ENCODE assay signal across 1 cellular context in the genomic region with DNA sequence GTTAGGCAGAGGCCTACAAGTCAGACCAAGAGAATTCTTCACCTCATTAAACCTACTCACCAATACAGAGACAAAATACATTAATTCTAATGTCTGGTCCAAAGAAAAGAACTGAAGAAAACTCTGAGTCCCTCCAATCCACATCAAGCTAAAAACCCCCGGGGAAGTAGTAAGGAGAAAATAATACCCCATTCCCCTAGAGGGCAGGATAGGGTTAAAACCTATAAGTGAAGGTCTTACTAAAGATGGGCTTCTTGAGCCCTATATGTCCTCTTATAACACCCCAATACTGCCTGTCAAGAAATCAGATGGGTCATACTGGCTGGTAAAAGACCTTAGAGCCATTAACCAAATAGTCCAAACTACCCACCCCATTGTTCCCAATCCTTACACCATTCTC.
TF ChIP-seq lines count a peak whose summit lies in the region.

No MANE protein-coding gene starts in this region.

TF ChIP-seq in WTC11, 78 proteins besides CTCF, POLR2A, EP300 and RAD21 (continued from another document):
- TF ChIP-seq, protein P1, sequence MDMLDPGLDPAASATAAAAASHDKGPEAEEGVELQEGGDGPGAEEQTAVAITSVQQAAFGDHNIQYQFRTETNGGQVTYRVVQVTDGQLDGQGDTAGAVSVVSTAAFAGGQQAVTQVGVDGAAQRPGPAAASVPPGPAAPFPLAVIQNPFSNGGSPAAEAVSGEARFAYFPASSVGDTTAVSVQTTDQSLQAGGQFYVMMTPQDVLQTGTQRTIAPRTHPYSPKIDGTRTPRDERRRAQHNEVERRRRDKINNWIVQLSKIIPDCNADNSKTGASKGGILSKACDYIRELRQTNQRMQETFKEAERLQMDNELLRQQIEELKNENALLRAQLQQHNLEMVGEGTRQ (CRISPR knock-in tag; IDR thresholded peaks at IDR 0.05): no peak
- TF ChIP-seq NFE2L1 (CRISPR knock-in tag; IDR thresholded peaks at IDR 0.05) (no peak), OVOL2 (CRISPR knock-in tag; IDR thresholded peaks at IDR 0.05; ENCODE audit: borderline replicate concordance) (no peak), SP1 (CRISPR knock-in tag; conservative IDR thresholded peaks at IDR 0.05) (no peak), CBFB (CRISPR knock-in tag; IDR thresholded peaks at IDR 0.05; ENCODE audit: low read depth) (no peak), ZBTB21 (CRISPR knock-in tag; IDR thresholded peaks at IDR 0.05; ENCODE audit: borderline replicate concordance) (no peak), JUN (CRISPR knock-in tag; IDR thresholded peaks at IDR 0.05) (no peak), TCF7 (CRISPR knock-in tag; IDR thresholded peaks at IDR 0.05; ENCODE audit: low read depth) (no peak), ZNF416 (CRISPR knock-in tag; IDR thresholded peaks at IDR 0.05) (no peak), ZNF219 (CRISPR knock-in tag; IDR thresholded peaks at IDR 0.05; ENCODE audit: borderline replicate concordance) (no peak)
- TF ChIP-seq, protein P2, sequence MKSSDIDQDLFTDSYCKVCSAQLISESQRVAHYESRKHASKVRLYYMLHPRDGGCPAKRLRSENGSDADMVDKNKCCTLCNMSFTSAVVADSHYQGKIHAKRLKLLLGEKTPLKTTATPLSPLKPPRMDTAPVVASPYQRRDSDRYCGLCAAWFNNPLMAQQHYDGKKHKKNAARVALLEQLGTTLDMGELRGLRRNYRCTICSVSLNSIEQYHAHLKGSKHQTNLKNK (CRISPR knock-in tag; IDR thresholded peaks at IDR 0.05): no peak
- TF ChIP-seq, protein P3, sequence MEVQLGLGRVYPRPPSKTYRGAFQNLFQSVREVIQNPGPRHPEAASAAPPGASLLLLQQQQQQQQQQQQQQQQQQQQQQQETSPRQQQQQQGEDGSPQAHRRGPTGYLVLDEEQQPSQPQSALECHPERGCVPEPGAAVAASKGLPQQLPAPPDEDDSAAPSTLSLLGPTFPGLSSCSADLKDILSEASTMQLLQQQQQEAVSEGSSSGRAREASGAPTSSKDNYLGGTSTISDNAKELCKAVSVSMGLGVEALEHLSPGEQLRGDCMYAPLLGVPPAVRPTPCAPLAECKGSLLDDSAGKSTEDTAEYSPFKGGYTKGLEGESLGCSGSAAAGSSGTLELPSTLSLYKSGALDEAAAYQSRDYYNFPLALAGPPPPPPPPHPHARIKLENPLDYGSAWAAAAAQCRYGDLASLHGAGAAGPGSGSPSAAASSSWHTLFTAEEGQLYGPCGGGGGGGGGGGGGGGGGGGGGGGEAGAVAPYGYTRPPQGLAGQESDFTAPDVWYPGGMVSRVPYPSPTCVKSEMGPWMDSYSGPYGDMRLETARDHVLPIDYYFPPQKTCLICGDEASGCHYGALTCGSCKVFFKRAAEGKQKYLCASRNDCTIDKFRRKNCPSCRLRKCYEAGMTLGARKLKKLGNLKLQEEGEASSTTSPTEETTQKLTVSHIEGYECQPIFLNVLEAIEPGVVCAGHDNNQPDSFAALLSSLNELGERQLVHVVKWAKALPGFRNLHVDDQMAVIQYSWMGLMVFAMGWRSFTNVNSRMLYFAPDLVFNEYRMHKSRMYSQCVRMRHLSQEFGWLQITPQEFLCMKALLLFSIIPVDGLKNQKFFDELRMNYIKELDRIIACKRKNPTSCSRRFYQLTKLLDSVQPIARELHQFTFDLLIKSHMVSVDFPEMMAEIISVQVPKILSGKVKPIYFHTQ (CRISPR knock-in tag; IDR thresholded peaks at IDR 0.05): no peak
- TF ChIP-seq, protein P4, sequence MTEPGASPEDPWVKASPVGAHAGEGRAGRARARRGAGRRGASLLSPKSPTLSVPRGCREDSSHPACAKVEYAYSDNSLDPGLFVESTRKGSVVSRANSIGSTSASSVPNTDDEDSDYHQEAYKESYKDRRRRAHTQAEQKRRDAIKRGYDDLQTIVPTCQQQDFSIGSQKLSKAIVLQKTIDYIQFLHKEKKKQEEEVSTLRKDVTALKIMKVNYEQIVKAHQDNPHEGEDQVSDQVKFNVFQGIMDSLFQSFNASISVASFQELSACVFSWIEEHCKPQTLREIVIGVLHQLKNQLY (CRISPR knock-in tag; IDR thresholded peaks at IDR 0.05): no peak
